Comparison of ENCODE assay signal across 8 cellular contexts in the genomic region with DNA sequence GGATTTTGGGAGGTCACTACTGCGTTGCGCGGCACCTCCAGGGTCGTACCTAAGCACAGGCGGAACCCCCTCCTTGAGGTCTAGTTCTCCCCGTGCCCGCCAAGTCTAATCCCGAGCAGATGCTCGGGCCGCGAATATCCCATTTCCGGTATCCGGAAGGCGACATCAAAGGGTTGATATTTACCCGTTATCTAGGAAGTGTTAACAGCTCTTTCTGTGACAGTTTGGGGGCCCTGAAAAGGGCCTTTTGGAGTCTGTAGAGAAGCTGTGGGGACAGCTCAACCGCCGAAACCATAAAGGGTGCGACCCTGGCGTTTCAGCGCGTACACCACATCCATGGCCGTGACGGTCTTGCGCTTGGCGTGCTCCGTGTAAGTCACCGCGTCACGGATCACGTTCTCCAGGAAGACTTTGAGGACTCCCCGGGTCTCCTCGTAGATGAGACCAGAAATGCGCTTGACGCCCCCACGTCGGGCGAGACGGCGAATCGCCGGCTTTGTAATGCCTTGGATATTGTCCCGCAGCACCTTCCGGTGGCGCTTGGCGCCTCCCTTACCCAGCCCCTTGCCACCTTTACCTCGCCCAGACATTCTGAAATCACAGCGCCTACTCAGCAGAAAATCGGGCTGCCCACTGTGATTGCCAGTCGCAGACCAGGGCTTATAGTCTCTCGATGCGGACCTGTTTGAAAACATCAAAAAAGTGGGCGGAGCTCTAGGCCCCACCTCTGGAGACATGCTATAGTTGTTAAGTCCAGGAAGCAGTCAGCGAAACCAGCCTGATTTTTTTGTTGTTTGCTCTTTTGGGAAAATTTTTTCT. TPM values are rescaled to one million over a fixed set of nuclear protein-coding genes. Genes with fewer than 3 reads are reported as not detected.
A peak's percentile ranks its signal among the peaks of the same experiment; 100 is the strongest.
DNase-seq lines count a peak whose midpoint lies in the region; ATAC-seq and TF ChIP-seq lines count a peak whose summit lies in the region.

No MANE protein-coding gene starts in this region.

- H3K27me3 Mint-ChIP-seq in activated T-cell treated with anti-CD3 and anti-CD28 coated beads, Interleukin-2, amount 50 U/mL, for 24 hours: no peaks in the 10 kb centered on the region

- peak; percentile 98 for DNase-seq in Caki2 (ENCODE audit: low read depth)
- DNase-seq in HuH-7.5 (ENCODE audit: low spot score): peak; percentile 77
- DNase-seq in OCI-M1 (lab: John Stamatoyannopoulos, UW): peak; percentile 97
- peak; percentile 93 for DNase-seq in activated T-cell treated with anti-CD3 and anti-CD28 coated beads, Interleukin-2, amount 50 U/mL, for 24 hours
- peak; percentile 99 for DNase-seq in esophagus muscularis mucosa (ENCODE audit: extremely low spot score)
- peak; percentile 91 to 92 for DNase-seq in stimulated activated CD8-positive, alpha-beta memory T cell treated with anti-CD3 and anti-CD28 coated beads, Interleukin-7, amount 100 ng/mL, for 1 hour (ENCODE audit: low read depth in 2 of 2)

- peak; percentile 17 for ATAC-seq in GM21526 (IDR thresholded peaks at IDR 0.05; ENCODE audit: low FRiP score, unreplicated experiment)

- in situ Hi-C loops in Caki2 (cut with HindIII; ENCODE audit: low pct_unique_long_range_greater_than_20kb, low sequenced_read_pairs): no loop called here

- no peak for TF ChIP-seq EP300 in esophagus muscularis mucosa (IDR thresholded peaks at IDR 0.05)

- H3K4me3 ChIP-seq in esophagus muscularis mucosa (peak overlapping the region; percentile 74 to 85 (median 80)), muscle layer of colon (ENCODE audit: low read depth in 1 of 2, low read length in 2 of 2) (peak overlapping the region; percentile 85 to 97)

- intact Hi-C loops in esophagus muscularis mucosa (cut with DNase I): loop anchor here (10.0 kb wide), 1 partner anchor 406 kb away; a partner anchor contains a TSS

- H3K9ac ChIP-seq in muscle layer of colon (ENCODE audit: low read length): peak overlapping the region; percentile 91

- H3K27ac ChIP-seq in esophagus muscularis mucosa (replicated peaks in 1 of 4) (peak overlapping the region; percentile 93 to 98 (median 94)), muscle layer of colon (ENCODE audit: low read depth, low read length) (peak overlapping the region; percentile 97)

- H3K9me3 Mint-ChIP-seq in activated T-cell treated with anti-CD3 and anti-CD28 coated beads, Interleukin-2, amount 50 U/mL, for 24 hours: peaks cover 11% of the 10 kb centered on the region

- no peaks in the 10 kb centered on the region for H3K27me3 ChIP-seq in esophagus muscularis mucosa
- no peaks in the 10 kb centered on the region for H3K27me3 ChIP-seq in muscle layer of colon (ENCODE audit: control insufficient read depth in 1 of 2, insufficient read depth in 2 of 2, low read length in 2 of 2)

- TF ChIP-seq CTCF in esophagus muscularis mucosa (IDR thresholded peaks at IDR 0.05): no peak

- H3K36me3 ChIP-seq in esophagus muscularis mucosa: no peaks in the 10 kb centered on the region
- no peaks in the 10 kb centered on the region for H3K36me3 ChIP-seq in muscle layer of colon (ENCODE audit: insufficient read depth, low read length)

- H3K27ac Mint-ChIP-seq in activated T-cell treated with anti-CD3 and anti-CD28 coated beads, Interleukin-2, amount 50 U/mL, for 24 hours: peak overlapping the region; percentile 99

- WGBS in esophagus muscularis mucosa: under 1% methylated on average over 39 of the region's 53 CpGs

- H3K4me1 Mint-ChIP-seq in activated T-cell treated with anti-CD3 and anti-CD28 coated beads, Interleukin-2, amount 50 U/mL, for 24 hours (ENCODE audit: low read depth): peaks cover 67% of the 10 kb centered on the region

- H3K9me3 ChIP-seq in esophagus muscularis mucosa: no peaks in the 10 kb centered on the region
- no peaks in the 10 kb centered on the region for H3K9me3 ChIP-seq in muscle layer of colon (ENCODE audit: low read length)

- peak; percentile 90 for TF ChIP-seq POLR2A in esophagus muscularis mucosa (IDR thresholded peaks at IDR 0.05; ENCODE audit: low read depth)

- H3K4me1 ChIP-seq in esophagus muscularis mucosa (peaks cover 5 to 46% (median 44%) of the 10 kb centered on the region in 4 donors), muscle layer of colon (ENCODE audit: insufficient read depth, low read length) (peaks cover 17% of the 10 kb centered on the region)

- H3K36me3 Mint-ChIP-seq in activated T-cell treated with anti-CD3 and anti-CD28 coated beads, Interleukin-2, amount 50 U/mL, for 24 hours (ENCODE audit: low read depth): peaks cover 64% of the 10 kb centered on the region

- peak overlapping the region; percentile 97 for H3K4me3 Mint-ChIP-seq in activated T-cell treated with anti-CD3 and anti-CD28 coated beads, Interleukin-2, amount 50 U/mL, for 24 hours

RNA-seq across cellular contexts. Expression of a gene that starts 32.6 kb away (rescaled TPM):
- 11.0 and 18.2 TPM in 2 replicates for total RNA-seq in Caki2 (2014; rRNA removed; shearing (Covaris generic); ENCODE audit: low replicate concordance)
- 10 to 100 TPM; 18.2 to 25.7 (median 19.1) TPM for total RNA-seq in esophagus muscularis mucosa

RNA-seq across cellular contexts. Expression of a gene that starts 32.8 kb away (rescaled TPM):
- total RNA-seq in Caki2 (2014; rRNA removed; shearing (Covaris generic); ENCODE audit: low replicate concordance): 3.6 and 7.1 TPM in 2 replicates
- total RNA-seq in esophagus muscularis mucosa: 1 to 10 TPM in 2 of 4 donors, under 1 TPM in 2; 0.66 to 2.1 (median 1.1) TPM

RNA-seq across cellular contexts. Expression of a gene that starts 43.3 kb away (rescaled TPM):
- total RNA-seq in Caki2 (2014; rRNA removed; shearing (Covaris generic); ENCODE audit: low replicate concordance): not detected in 2 replicates
- under 1 TPM in 1 of 4 donors, not detected in 3; 0.23 TPM for total RNA-seq in esophagus muscularis mucosa

Comparison
In these comparisons a context has a peak if more than half of its experiments do, and no peak if none do; other contexts are left out.
1. Peak in every context shown above with its lines: DNase-seq, ATAC-seq, H3K4me3 ChIP-seq and H3K27ac ChIP-seq.